18 cellular contexts compared by ENCODE assay signal in genomic region chr1:88544166-88544565, GRCh38.
DNase-seq lines count a peak whose midpoint lies in the region; ATAC-seq and TF ChIP-seq lines count a peak whose summit lies in the region.
"Had no signal": no experiment of that assay in that cellular context is flagged by ENCODE, and none has a peak within 500 bp of the region (broad histone marks: within the 10 kb centered on the region; RNA-seq: fewer than 3 reads in every experiment).

No MANE protein-coding gene starts in this region.

- DNase-seq in heart right ventricle, result peak in 1 of 2 donors; percentile 5
- DNase-seq in cardiac septum (ENCODE audit: low spot score), result no peak
- DNase-seq in left ventricle myocardium inferior, result no peak
- DNase-seq in left lung, result no peak
- no peak for DNase-seq in upper lobe of right lung
- no peak for DNase-seq in stimulated activated naive CD8-positive, alpha-beta T cell treated with anti-CD3 and anti-CD28 coated beads, Interleukin-15, Interleukin-2, amounts not matched to agents 100 U/mL and 50 U/mL, for 24 hours
- DNase-seq in NCI-H2107 (lab: John Stamatoyannopoulos, UW), result no peak
- DNase-seq in activated naive CD4-positive, alpha-beta T cell treated with anti-CD3 and anti-CD28 coated beads, Interleukin-2, amount 10 ng/mL, durations not matched to agents 7 days and 5 days, result no peak
- DNase-seq: C1 segment of cervical spinal cord; CD8-positive, alpha-beta T cell; DMS 273 treated with DMSO at 0.1 percent for 48 hours; DMS79; EL; GDM1; GM23248; H9 had no signal

- intact Hi-C loops in heart right ventricle (cut with DNase I) (loop anchor here in 3 of 10 donors (10.0 kb wide), 2 partner anchors 69 to 359 kb away; no protein-coding TSS in a partner anchor), cardiac septum (cut with DNase I) (no loop called here), left ventricle myocardium inferior (cut with micrococcal nuclease) (no loop called here), left lung (cut with DNase I) (no loop called here), upper lobe of right lung (cut with DNase I) (no loop called here)

- H3K27ac ChIP-seq in heart right ventricle (peak overlapping the region in 1 of 10 donors; percentile 58), left ventricle myocardium inferior (replicated peaks) (peak overlapping the region; percentile 36), left lung (no peak overlapping the region), upper lobe of right lung (no peak overlapping the region)
- H3K27ac ChIP-seq: GM23248 had no signal

- H3K27ac Mint-ChIP-seq in activated naive CD4-positive, alpha-beta T cell treated with anti-CD3 and anti-CD28 coated beads, Interleukin-2, amount 10 ng/mL, durations not matched to agents 7 days and 5 days, result no peak overlapping the region
- H3K27ac Mint-ChIP-seq: CD8-positive, alpha-beta T cell had no signal

- H3K4me1 Mint-ChIP-seq in activated naive CD4-positive, alpha-beta T cell treated with anti-CD3 and anti-CD28 coated beads, Interleukin-2, amount 10 ng/mL, durations not matched to agents 7 days and 5 days, result no peaks in the 10 kb centered on the region

- H3K36me3 Mint-ChIP-seq in activated naive CD4-positive, alpha-beta T cell treated with anti-CD3 and anti-CD28 coated beads, Interleukin-2, amount 10 ng/mL, durations not matched to agents 7 days and 5 days, result no peaks in the 10 kb centered on the region
- H3K36me3 Mint-ChIP-seq: CD8-positive, alpha-beta T cell had no signal

- H3K27me3 ChIP-seq in heart right ventricle, result no peaks in the 10 kb centered on the region
- H3K27me3 ChIP-seq in left ventricle myocardium inferior (ENCODE audit: low read depth), result no peaks in the 10 kb centered on the region
- H3K27me3 ChIP-seq in left lung, result no peaks in the 10 kb centered on the region
- H3K27me3 ChIP-seq in upper lobe of right lung, result no peaks in the 10 kb centered on the region

- H3K9me3 ChIP-seq in heart right ventricle (peaks cover 0 to 8% (median 0%) of the 10 kb centered on the region in 11 donors), left ventricle myocardium inferior (replicated peaks) (no peaks in the 10 kb centered on the region), left lung (no peaks in the 10 kb centered on the region), upper lobe of right lung (no peaks in the 10 kb centered on the region)

- no peak overlapping the region for H3K4me3 Mint-ChIP-seq in activated naive CD4-positive, alpha-beta T cell treated with anti-CD3 and anti-CD28 coated beads, Interleukin-2, amount 10 ng/mL, durations not matched to agents 7 days and 5 days
- H3K4me3 Mint-ChIP-seq: CD8-positive, alpha-beta T cell; H9 had no signal

- H3K4me3 ChIP-seq in heart right ventricle (no peak overlapping the region), left ventricle myocardium inferior (no peak overlapping the region), left lung (no peak overlapping the region), upper lobe of right lung (no peak overlapping the region)
- H3K4me3 ChIP-seq: GM12878, GM23248 had no signal

- no peaks in the 10 kb centered on the region for H3K27me3 Mint-ChIP-seq in activated naive CD4-positive, alpha-beta T cell treated with anti-CD3 and anti-CD28 coated beads, Interleukin-2, amount 10 ng/mL, durations not matched to agents 7 days and 5 days

- CTCF ChIA-PET in activated naive CD4-positive, alpha-beta T cell treated with anti-CD3 and anti-CD28 coated beads, Interleukin-2, amount 10 ng/mL, durations not matched to agents 7 days and 5 days (lab: Charles Lee), result no interaction called here

- no peaks in the 10 kb centered on the region for H3K4me1 ChIP-seq in heart right ventricle
- no peaks in the 10 kb centered on the region for H3K4me1 ChIP-seq in left ventricle myocardium inferior
- no peaks in the 10 kb centered on the region for H3K4me1 ChIP-seq in left lung
- no peaks in the 10 kb centered on the region for H3K4me1 ChIP-seq in upper lobe of right lung

- H3K36me3 ChIP-seq in heart right ventricle (no peaks in the 10 kb centered on the region), left ventricle myocardium inferior (no peaks in the 10 kb centered on the region), left lung (no peaks in the 10 kb centered on the region), upper lobe of right lung (no peaks in the 10 kb centered on the region)

- TF ChIP-seq CTCF in heart right ventricle (IDR thresholded peaks at IDR 0.05), result no peak
- no peak for TF ChIP-seq CTCF in left ventricle myocardium inferior (IDR thresholded peaks at IDR 0.05; ENCODE audit: borderline replicate concordance)
- TF ChIP-seq CTCF in left lung (IDR thresholded peaks at IDR 0.05), result no peak
- TF ChIP-seq CTCF in upper lobe of right lung (IDR thresholded peaks at IDR 0.05), result no peak

- ATAC-seq in heart right ventricle (peak in 6 of 8 donors; percentile 18 to 86 (median 80)), left lung (peak; percentile 54), upper lobe of right lung (peak; percentile 30)
- ATAC-seq in stimulated activated naive CD8-positive, alpha-beta T cell treated with anti-CD3 and anti-CD28 coated beads, Interleukin-15, Interleukin-2, amounts not matched to agents 100 U/mL and 50 U/mL, for 24 hours, result no peak
- ATAC-seq: CD8-positive, alpha-beta T cell; GM12878; HCT116 had no signal

- no peaks in the 10 kb centered on the region for H3K9me3 Mint-ChIP-seq in activated naive CD4-positive, alpha-beta T cell treated with anti-CD3 and anti-CD28 coated beads, Interleukin-2, amount 10 ng/mL, durations not matched to agents 7 days and 5 days
- H3K9me3 Mint-ChIP-seq: CD8-positive, alpha-beta T cell; H9 had no signal
